8 cellular contexts compared by ENCODE assay signal in the genomic region with DNA sequence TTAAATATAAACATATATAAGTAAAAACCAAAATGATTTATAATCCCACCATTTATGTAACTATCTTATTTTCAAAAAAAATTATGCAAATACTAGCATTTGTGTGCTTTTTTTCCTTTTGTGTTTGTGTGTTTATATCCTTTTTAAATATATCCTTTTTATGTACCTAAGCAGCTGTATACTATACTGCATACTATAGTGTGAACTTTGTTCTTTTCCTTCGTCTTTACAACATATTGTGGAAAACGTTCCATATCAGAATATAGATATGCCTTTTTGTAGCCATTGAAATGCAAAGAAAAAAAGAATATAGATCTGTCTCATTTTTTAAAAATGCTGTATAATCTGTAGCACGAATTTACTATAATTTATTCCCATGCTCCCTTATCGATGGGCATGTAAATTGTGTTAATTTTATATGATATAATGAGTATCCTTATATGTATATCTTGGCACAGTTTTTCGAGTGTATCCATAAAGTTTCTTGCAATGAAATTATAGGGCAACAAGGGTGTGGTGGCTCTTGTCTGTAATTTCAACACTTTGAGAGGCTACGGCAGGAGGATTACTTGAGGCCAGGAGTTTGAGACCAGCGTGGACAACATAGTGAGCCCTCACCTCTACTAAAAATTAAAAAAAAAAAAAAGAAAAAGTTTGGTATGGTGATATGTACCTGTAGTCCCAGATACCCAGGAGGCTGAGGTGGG.
"Had no signal": no experiment of that assay in that cellular context is flagged by ENCODE, and none has a peak within 500 bp of the region (broad histone marks: within the 10 kb centered on the region; RNA-seq: fewer than 3 reads in every experiment).

No MANE protein-coding gene starts in this region.

- ATAC-seq: GM23338, K562 had no signal

- H2AFZ ChIP-seq: GM23338 had no signal

- DNase-seq: H9, HCEC 1CT, IMR-90 had no signal

- H3K4me3 ChIP-seq: GM23338, K562 had no signal

- H3K4me2 ChIP-seq: GM23338 had no signal

- FAIRE-seq: H1, H54, HTR-8/SVneo, K562 had no signal
